Comparison of ENCODE assay signal across 15 cellular contexts in the genomic region with DNA sequence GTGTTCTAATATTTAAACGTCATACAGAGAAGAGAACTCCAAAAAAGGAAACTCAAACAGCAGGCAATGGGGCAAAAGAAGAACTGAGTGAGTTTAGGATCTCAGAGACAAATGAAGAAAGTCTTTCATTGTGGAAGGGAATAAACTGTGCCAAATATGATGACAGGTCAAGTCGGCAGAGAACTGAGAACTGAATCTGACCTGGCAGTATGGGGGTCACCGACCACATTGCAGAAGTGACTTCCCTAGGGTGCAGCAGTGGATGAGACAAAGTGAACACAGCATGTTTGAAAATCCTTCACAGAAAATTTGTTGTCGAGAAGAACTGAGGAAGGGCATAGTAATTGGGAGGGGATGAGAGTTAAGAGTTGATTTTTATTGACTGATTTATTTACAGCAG. TPM values are rescaled to one million over a fixed set of nuclear protein-coding genes. Genes with fewer than 3 reads are reported as not detected.
DNase-seq lines count a peak whose midpoint lies in the region; ATAC-seq and TF ChIP-seq lines count a peak whose summit lies in the region.
"Had no signal": no experiment of that assay in that cellular context is flagged by ENCODE, and none has a peak within 500 bp of the region (broad histone marks: within the 10 kb centered on the region; RNA-seq: fewer than 3 reads in every experiment).

No MANE protein-coding gene starts in this region.

- no peak for TF ChIP-seq CTCF in RWPE1 (conservative IDR thresholded peaks at IDR 0.05; ENCODE audit: low read depth)

- POLR2A ChIA-PET in RWPE1 (lab: Yijun Ruan, JAX; ENCODE audit: low non-redundant PET) = no interaction called here

- ATAC-seq in GM18520 (IDR thresholded peaks at IDR 0.05; ENCODE audit: unreplicated experiment) (peak; percentile 33), GM21825 (IDR thresholded peaks at IDR 0.05; ENCODE audit: unreplicated experiment) (peak; percentile 39), HG03521 (IDR thresholded peaks at IDR 0.05; ENCODE audit: unreplicated experiment) (peak; percentile 60), left lobe of liver (peak; percentile 28), HG03439 (IDR thresholded peaks at IDR 0.05; ENCODE audit: unreplicated experiment) (no peak)
- ATAC-seq: activated CD4-positive, alpha-beta T cell treated with anti-CD3 and anti-CD28 coated beads for 36 hours; Right ventricle myocardium inferior had no signal

- H3K27ac ChIP-seq in RWPE1 = no peak overlapping the region

- CTCF ChIA-PET in RWPE1 (lab: Yijun Ruan, JAX) = interaction anchor here (1.4 kb wide), 1 partner anchor 14 kb away, joined by 7 read pairs; no protein-coding TSS in a partner anchor

- DNase-seq in left lobe of liver (ENCODE audit: low spot score) = no peak
- no peak for DNase-seq in DMS53 treated with DMSO at 0.1 percent for 48 hours (lab: John Stamatoyannopoulos, UW; ENCODE audit: unreplicated experiment)
- DNase-seq in RWPE1 (ENCODE audit: low spot score) = no peak
- no peak for DNase-seq in NCI-H2227 (lab: John Stamatoyannopoulos, UW; ENCODE audit: unreplicated experiment)
- DNase-seq: activated CD4-positive, alpha-beta T cell treated with anti-CD3 and anti-CD28 coated beads for 36 hours; CD4-positive, CD25-positive, alpha-beta regulatory T cell; effector CD8-positive, alpha-beta T cell; NCI-H1417 treated with DMSO at 0.1 percent for 48 hours; spleen; stimulated activated naive CD4-positive, alpha-beta T cell had no signal

RNA-seq across cellular contexts. Expression of a gene that starts 55.8 kb away (rescaled TPM):
- 6.2 TPM for total RNA-seq in left lobe of liver
